In genomic region chr2:37390777-37391176, GRCh38 we compare ENCODE assay signal across 1 cellular context.
TF ChIP-seq lines count a peak whose summit lies in the region.

No MANE protein-coding gene starts in this region.

TF ChIP-seq in K562, 482 proteins besides CTCF, POLR2A, EP300 and RAD21 (continued from another document):
- no peak for TF ChIP-seq RBM14 (IDR thresholded peaks at IDR 0.05; ENCODE audit: borderline replicate concordance, insufficient read depth, low read depth, low read length)
- peak; percentile 10; the same call in 1 of the 2 replicates for TF ChIP-seq FOSL1 (tag; conservative IDR thresholded peaks at IDR 0.05)
